ENCODE assay signal across 1 cellular context in the genomic region with DNA sequence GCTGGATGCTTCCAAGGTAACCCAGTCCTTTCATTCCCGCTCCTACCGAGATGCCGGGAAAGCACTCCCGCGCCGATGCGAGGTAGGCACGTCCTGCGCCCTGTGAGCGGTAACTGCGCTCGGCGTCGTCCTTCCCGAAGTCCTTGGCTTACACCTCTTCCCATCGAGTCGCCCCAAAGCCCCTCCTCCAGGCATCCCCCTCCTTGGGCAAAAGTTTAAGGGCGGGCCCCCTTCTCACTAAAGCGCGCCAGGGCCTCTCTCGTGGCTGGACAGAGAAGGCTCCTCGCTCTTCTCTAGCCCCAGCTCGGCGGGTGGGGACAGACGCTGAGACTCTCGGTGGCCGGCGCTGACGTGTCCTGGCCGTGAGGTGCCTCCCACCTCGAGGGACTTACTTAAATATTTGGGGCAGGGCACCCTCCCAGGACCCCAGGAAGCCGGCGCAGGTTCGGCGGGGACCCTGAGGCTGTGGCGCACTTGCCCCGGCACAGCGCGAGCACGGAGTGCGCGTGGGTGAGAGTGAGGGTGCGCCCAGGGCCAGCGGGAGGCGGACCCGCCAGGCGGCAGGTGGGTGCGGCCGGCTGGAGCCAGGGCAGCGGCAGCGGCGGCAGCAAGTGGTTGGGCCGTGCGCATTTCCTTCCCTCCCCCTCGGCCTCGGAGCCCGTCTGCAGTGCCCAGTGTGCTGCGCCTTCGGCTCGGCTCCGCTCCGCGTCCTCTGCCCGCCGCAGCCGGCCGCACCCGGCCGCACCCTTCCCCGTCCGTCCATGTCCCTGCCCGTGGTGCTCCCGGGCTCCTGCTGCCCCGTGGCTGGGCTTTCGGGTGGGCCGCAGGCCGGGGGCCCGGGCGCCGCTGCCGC.
TF ChIP-seq lines count a peak whose summit lies in the region.

A gene with protein sequence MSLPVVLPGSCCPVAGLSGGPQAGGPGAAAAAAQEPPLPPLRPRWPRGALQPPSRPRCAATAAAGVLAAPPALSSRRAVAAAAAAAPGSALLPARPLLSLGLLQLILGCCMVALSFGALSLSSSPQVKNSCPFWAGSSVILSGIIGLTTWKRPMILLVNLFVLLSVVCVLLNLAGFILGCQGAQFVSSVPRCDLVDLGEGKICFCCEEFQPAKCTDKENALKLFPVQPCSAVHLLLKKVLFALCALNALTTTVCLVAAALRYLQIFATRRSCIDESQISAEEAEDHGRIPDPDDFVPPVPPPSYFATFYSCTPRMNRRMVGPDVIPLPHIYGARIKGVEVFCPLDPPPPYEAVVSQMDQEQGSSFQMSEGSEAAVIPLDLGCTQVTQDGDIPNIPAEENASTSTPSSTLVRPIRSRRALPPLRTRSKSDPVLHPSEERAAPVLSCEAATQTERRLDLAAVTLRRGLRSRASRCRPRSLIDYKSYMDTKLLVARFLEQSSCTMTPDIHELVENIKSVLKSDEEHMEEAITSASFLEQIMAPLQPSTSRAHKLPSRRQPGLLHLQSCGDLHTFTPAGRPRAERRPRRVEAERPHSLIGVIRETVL (plus strand): TSS at position 667 of the 853 bp plus-strand sequence. CDS start 95 bp downstream, at position 762.

TF ChIP-seq in SK-N-SH treated with all-trans-retinoic acid at 6 μM for 48 hours, 23 proteins besides CTCF, POLR2A, EP300 and RAD21 (continued from another document):
- TF ChIP-seq, protein P1, sequence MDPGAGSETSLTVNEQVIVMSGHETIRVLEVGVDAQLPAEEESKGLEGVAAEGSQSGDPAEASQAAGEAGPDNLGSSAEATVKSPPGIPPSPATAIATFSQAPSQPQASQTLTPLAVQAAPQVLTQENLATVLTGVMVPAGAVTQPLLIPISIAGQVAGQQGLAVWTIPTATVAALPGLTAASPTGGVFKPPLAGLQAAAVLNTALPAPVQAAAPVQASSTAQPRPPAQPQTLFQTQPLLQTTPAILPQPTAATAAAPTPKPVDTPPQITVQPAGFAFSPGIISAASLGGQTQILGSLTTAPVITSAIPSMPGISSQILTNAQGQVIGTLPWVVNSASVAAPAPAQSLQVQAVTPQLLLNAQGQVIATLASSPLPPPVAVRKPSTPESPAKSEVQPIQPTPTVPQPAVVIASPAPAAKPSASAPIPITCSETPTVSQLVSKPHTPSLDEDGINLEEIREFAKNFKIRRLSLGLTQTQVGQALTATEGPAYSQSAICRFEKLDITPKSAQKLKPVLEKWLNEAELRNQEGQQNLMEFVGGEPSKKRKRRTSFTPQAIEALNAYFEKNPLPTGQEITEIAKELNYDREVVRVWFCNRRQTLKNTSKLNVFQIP (CRISPR knock-in tag; IDR thresholded peaks at IDR 0.05; ENCODE audit: borderline replicate concordance, low read depth): no peak
- no peak for TF ChIP-seq ZFP3 (CRISPR knock-in tag; IDR thresholded peaks at IDR 0.05)
- no peak for TF ChIP-seq ZNF565 (CRISPR knock-in tag; conservative IDR thresholded peaks at IDR 0.05; ENCODE audit: low read depth)
